ENCODE assay signal across 1 cellular context in genomic region chr1:95179205-95180001, GRCh38.
TF ChIP-seq lines count a peak whose summit lies in the region.

No MANE protein-coding gene starts in this region.

TF ChIP-seq in K562, 482 proteins besides CTCF, POLR2A, EP300 and RAD21 (continued from another document and continues in another):
- TF ChIP-seq TRIM25 (IDR thresholded peaks at IDR 0.05; ENCODE audit: borderline replicate concordance) (no peak), EZH2 (IDR thresholded peaks at IDR 0.05; ENCODE audit: borderline replicate concordance, low read depth, low read length) (no peak), RFX7 (CRISPR knock-in tag; IDR thresholded peaks at IDR 0.05) (no peak), TRIM28 (IDR thresholded peaks at IDR 0.05) (no peak), POLR3A (IDR thresholded peaks at IDR 0.05; ENCODE audit: borderline replicate concordance, extremely low read depth, insufficient read depth, insufficient read length) (no peak), CEBPG (CRISPR knock-in tag; IDR thresholded peaks at IDR 0.05) (no peak), CEBPG (tag; conservative IDR thresholded peaks at IDR 0.05 in 1 of 2, IDR thresholded peaks at IDR 0.05 in 1 of 2) (no peak), SIN3A (IDR thresholded peaks at IDR 0.05; ENCODE audit: borderline replicate concordance in 2 of 2, control insufficient read depth in 1 of 2, low read depth in 2 of 2, low read length in 2 of 2) (no peak), SMAD1 (IDR thresholded peaks at IDR 0.05; ENCODE audit: low read depth, low read length, partially characterized antibody) (no peak), C11orf30 (IDR thresholded peaks at IDR 0.05; ENCODE audit: low read depth) (no peak), CBX2 (IDR thresholded peaks at IDR 0.05; ENCODE audit: insufficient read depth, low read length, poor library complexity, severe bottlenecking) (no peak), NR1H2 (CRISPR knock-in tag; IDR thresholded peaks at IDR 0.05) (no peak), FOXJ2 (tag; IDR thresholded peaks at IDR 0.05) (no peak), SAP30 (IDR thresholded peaks at IDR 0.05; ENCODE audit: borderline replicate concordance, insufficient read depth, low read depth, low read length, poor library complexity, severe bottlenecking) (no peak), YY1 (IDR thresholded peaks at IDR 0.05; ENCODE audit: borderline replicate concordance in 1 of 3, control insufficient read depth in 1 of 3, extremely low read depth in 1 of 3, insufficient read depth in 3 of 3, insufficient read length in 1 of 3, insufficient replicate concordance in 2 of 3, low read depth in 1 of 3, low read length in 2 of 3) (no peak), POLR3G (IDR thresholded peaks at IDR 0.05; ENCODE audit: extremely low read depth, insufficient read length, insufficient replicate concordance) (no peak), ZNF407 (IDR thresholded peaks at IDR 0.05; ENCODE audit: low read depth) (no peak), TRIM24 (IDR thresholded peaks at IDR 0.05) (peak; percentile 71 to 80), ESRRB (CRISPR knock-in tag; IDR thresholded peaks at IDR 0.05; ENCODE audit: borderline replicate concordance) (no peak), ZFP30 (CRISPR knock-in tag; IDR thresholded peaks at IDR 0.05; ENCODE audit: borderline replicate concordance) (no peak), PTRF (tag; IDR thresholded peaks at IDR 0.05) (no peak), MAFK (IDR thresholded peaks at IDR 0.05; ENCODE audit: low read length) (no peak), ETV1 (tag; conservative IDR thresholded peaks at IDR 0.05; ENCODE audit: low read depth) (no peak), XRCC3 (IDR thresholded peaks at IDR 0.05) (no peak), ZNF583 (CRISPR knock-in tag; IDR thresholded peaks at IDR 0.05) (peak; percentile 71; the same call in 1 of the 2 replicates), ZNF124 (CRISPR knock-in tag; IDR thresholded peaks at IDR 0.05) (no peak), SLC30A9 (CRISPR knock-in tag; IDR thresholded peaks at IDR 0.05) (no peak), ARID1B (IDR thresholded peaks at IDR 0.05) (peak; percentile 98), ZNF449 (CRISPR knock-in tag; IDR thresholded peaks at IDR 0.05) (no peak), ZNF232 (CRISPR knock-in tag; IDR thresholded peaks at IDR 0.05) (no peak), MCM7 (IDR thresholded peaks at IDR 0.05) (no peak), HINFP (tag; conservative IDR thresholded peaks at IDR 0.05; ENCODE audit: low read depth) (no peak), ZNF780A (CRISPR knock-in tag; IDR thresholded peaks at IDR 0.05) (no peak), CAMTA2 (CRISPR knock-in tag; conservative IDR thresholded peaks at IDR 0.05) (no peak), SMARCA4 (IDR thresholded peaks at IDR 0.05) (peak; percentile 97), IRF1 (CRISPR knock-in tag; IDR thresholded peaks at IDR 0.05; ENCODE audit: borderline replicate concordance) (no peak), ESRRA (IDR thresholded peaks at IDR 0.05; ENCODE audit: borderline replicate concordance, low read depth) (no peak), L3MBTL2 (IDR thresholded peaks at IDR 0.05) (peak; percentile 59), TCF3 (CRISPR knock-in tag; IDR thresholded peaks at IDR 0.05) (peak; percentile 97), FIP1L1 (IDR thresholded peaks at IDR 0.05; ENCODE audit: low read depth, low read length, poor library complexity, severe bottlenecking) (no peak), POLR2AphosphoS2 (IDR thresholded peaks at IDR 0.05; ENCODE audit: low read length) (no peak), HLTF (IDR thresholded peaks at IDR 0.05) (no peak), ZNF766 (CRISPR knock-in tag; conservative IDR thresholded peaks at IDR 0.05) (no peak), MAX (CRISPR knock-in tag; IDR thresholded peaks at IDR 0.05) (no peak), CREB1 (IDR thresholded peaks at IDR 0.05) (no peak), CREB1 (CRISPR knock-in tag; IDR thresholded peaks at IDR 0.05) (no peak), MEF2A (IDR thresholded peaks at IDR 0.05; ENCODE audit: control insufficient read depth, low read depth, low read length) (no peak), SRSF7 (optimal IDR thresholded peaks at IDR 0.05; ENCODE audit: low read depth, low read length) (no peak), HNRNPLL (IDR thresholded peaks at IDR 0.05; ENCODE audit: low read depth, low read length, poor library complexity, severe bottlenecking) (no peak), MTF1 (CRISPR knock-in tag; IDR thresholded peaks at IDR 0.05; ENCODE audit: borderline replicate concordance) (no peak), ZNF316 (IDR thresholded peaks at IDR 0.05) (no peak), ZNF79 (CRISPR knock-in tag; IDR thresholded peaks at IDR 0.05; ENCODE audit: low read depth) (no peak), TOE1 (IDR thresholded peaks at IDR 0.05; ENCODE audit: borderline replicate concordance) (no peak), TOE1 (CRISPR knock-in tag; IDR thresholded peaks at IDR 0.05; ENCODE audit: borderline replicate concordance, low read depth) (no peak), PRPF4 (IDR thresholded peaks at IDR 0.05; ENCODE audit: insufficient read depth, low read depth, low read length, poor library complexity, severe bottlenecking) (no peak), RCOR1 (IDR thresholded peaks at IDR 0.05; ENCODE audit: borderline replicate concordance in 1 of 2, low read depth in 2 of 2, low read length in 2 of 2) (peak; percentile 63 to 94), TARDBP (IDR thresholded peaks at IDR 0.05) (no peak), BCL6 (CRISPR knock-in tag; IDR thresholded peaks at IDR 0.05) (no peak)
- TF ChIP-seq, protein P1, sequence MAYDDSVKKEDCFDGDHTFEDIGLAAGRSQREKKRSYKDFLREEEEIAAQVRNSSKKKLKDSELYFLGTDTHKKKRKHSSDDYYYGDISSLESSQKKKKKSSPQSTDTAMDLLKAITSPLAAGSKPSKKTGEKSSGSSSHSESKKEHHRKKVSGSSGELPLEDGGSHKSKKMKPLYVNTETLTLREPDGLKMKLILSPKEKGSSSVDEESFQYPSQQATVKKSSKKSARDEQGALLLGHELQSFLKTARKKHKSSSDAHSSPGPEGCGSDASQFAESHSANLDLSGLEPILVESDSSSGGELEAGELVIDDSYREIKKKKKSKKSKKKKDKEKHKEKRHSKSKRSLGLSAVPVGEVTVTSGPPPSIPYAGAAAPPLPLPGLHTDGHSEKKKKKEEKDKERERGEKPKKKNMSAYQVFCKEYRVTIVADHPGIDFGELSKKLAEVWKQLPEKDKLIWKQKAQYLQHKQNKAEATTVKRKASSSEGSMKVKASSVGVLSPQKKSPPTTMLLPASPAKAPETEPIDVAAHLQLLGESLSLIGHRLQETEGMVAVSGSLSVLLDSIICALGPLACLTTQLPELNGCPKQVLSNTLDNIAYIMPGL (CRISPR knock-in tag; IDR thresholded peaks at IDR 0.05) = no peak
- TF ChIP-seq, protein P2, sequence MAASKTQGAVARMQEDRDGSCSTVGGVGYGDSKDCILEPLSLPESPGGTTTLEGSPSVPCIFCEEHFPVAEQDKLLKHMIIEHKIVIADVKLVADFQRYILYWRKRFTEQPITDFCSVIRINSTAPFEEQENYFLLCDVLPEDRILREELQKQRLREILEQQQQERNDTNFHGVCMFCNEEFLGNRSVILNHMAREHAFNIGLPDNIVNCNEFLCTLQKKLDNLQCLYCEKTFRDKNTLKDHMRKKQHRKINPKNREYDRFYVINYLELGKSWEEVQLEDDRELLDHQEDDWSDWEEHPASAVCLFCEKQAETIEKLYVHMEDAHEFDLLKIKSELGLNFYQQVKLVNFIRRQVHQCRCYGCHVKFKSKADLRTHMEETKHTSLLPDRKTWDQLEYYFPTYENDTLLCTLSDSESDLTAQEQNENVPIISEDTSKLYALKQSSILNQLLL (CRISPR knock-in tag; IDR thresholded peaks at IDR 0.05; ENCODE audit: borderline replicate concordance) = no peak
